ENCODE assay signal across 16 cellular contexts in the genomic region with DNA sequence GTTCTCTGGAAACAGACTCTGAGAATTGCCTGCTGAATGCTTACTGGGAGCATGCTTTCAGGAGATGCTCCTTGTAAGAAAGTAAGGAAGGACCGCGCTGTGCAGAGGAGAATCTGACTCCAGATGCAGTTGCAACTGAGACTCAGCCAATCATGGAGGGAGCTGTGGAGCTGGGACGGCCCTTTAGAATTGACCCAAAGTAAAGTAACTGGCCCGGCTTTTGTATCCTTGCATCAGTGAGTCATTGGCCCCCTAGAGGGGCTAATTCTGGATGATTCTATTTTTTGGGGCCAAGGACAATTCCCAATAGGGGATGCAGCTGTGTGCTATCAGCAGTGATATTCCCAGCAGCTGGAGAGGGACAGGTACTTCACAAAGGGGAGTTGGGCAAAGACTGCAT.
DNase-seq lines count a peak whose midpoint lies in the region; FAIRE-seq and TF ChIP-seq lines count a peak whose summit lies in the region.
"Had no signal": no experiment of that assay in that cellular context is flagged by ENCODE, and none has a peak within 500 bp of the region (broad histone marks: within the 10 kb centered on the region; RNA-seq: fewer than 3 reads in every experiment).

No MANE protein-coding gene starts in this region.

- H3K9ac ChIP-seq in BLaER1 = no peak overlapping the region
- H3K9ac ChIP-seq in H1 (replicated peaks in 1 of 4; ENCODE audit: extremely low read depth in 1 of 4, low read depth in 3 of 4, low read length in 3 of 4) = no peak overlapping the region
- no peak overlapping the region for H3K9ac ChIP-seq in mesendoderm (ENCODE audit: low read length)
- H3K9ac ChIP-seq: BLaER1 treated with 17β-estradiol and CSF1 and Interleukin-3, amounts not matched to agents 10 nM and 100 nM had no signal

- H4K20me1 ChIP-seq in BLaER1 (no peaks in the 10 kb centered on the region), H1 (replicated peaks in 1 of 2; ENCODE audit: control insufficient read depth in 1 of 2, insufficient read depth in 2 of 2, low read length in 2 of 2) (no peaks in the 10 kb centered on the region)
- H4K20me1 ChIP-seq: BLaER1 treated with 17β-estradiol and CSF1 and Interleukin-3, amounts not matched to agents 10 nM and 100 nM had no signal

- H3K36me3 ChIP-seq in BLaER1 (no peaks in the 10 kb centered on the region), H7 (replicated peaks; ENCODE audit: control insufficient read depth, insufficient read depth, low read length) (no peaks in the 10 kb centered on the region), H1 (ENCODE audit: control insufficient read depth in 2 of 4, insufficient read depth in 4 of 4, low read length in 3 of 4) (no peaks in the 10 kb centered on the region), mesendoderm (ENCODE audit: control insufficient read depth, insufficient read depth, low read length) (no peaks in the 10 kb centered on the region)
- H3K36me3 ChIP-seq: BLaER1 treated with 17β-estradiol and CSF1 and Interleukin-3, amounts not matched to agents 10 nM and 100 nM had no signal

- H2AK5ac ChIP-seq in H1 (ENCODE audit: low read depth, low read length) (no peak overlapping the region), mesendoderm (ENCODE audit: low read length) (no peak overlapping the region)

- H3K36me3 Mint-ChIP-seq in activated T-cell treated with anti-CD3 and anti-CD28 coated beads, Interleukin-2, amount 50 U/mL, for 24 hours (ENCODE audit: low read depth) = no peaks in the 10 kb centered on the region
- no peaks in the 10 kb centered on the region for H3K36me3 Mint-ChIP-seq in nephron progenitor cell (ENCODE audit: low read depth)
- H3K36me3 Mint-ChIP-seq: CD4-positive, CD25-positive, alpha-beta regulatory T cell had no signal

- H2BK12ac ChIP-seq in H1 (ENCODE audit: low read depth, low read length) = no peak overlapping the region

- no peaks in the 10 kb centered on the region for H3K9me3 ChIP-seq in BLaER1
- H3K9me3 ChIP-seq in H1 (ENCODE audit: insufficient read depth in 2 of 2, low read depth in 1 of 2, low read length in 1 of 2) = no peaks in the 10 kb centered on the region
- H3K9me3 ChIP-seq: BLaER1 treated with 17β-estradiol and CSF1 and Interleukin-3, amounts not matched to agents 10 nM and 100 nM had no signal

- H3K27ac Mint-ChIP-seq in activated T-cell treated with anti-CD3 and anti-CD28 coated beads, Interleukin-2, amount 50 U/mL, for 24 hours = no peak overlapping the region
- no peak overlapping the region for H3K27ac Mint-ChIP-seq in nephron progenitor cell
- H3K27ac Mint-ChIP-seq: CD4-positive, CD25-positive, alpha-beta regulatory T cell; HFFc6 had no signal

- H3K14ac ChIP-seq in H1 (ENCODE audit: insufficient read length) = no peak overlapping the region

- no peak overlapping the region for H2BK5ac ChIP-seq in H1 (ENCODE audit: low read depth, low read length)
- H2BK5ac ChIP-seq in mesendoderm (ENCODE audit: low read length) = no peak overlapping the region

- no peak; a peak in 1 of 4 replicates for TF ChIP-seq RAD21 in H1 (IDR thresholded peaks at IDR 0.05 in 1 of 2, conservative IDR thresholded peaks at IDR 0.05 in 1 of 2; ENCODE audit: low read depth in 2 of 2, low read length in 2 of 2)

- TF ChIP-seq POLR2A in H1 (IDR thresholded peaks at IDR 0.05; ENCODE audit: control extremely low read depth in 1 of 2, low read depth in 2 of 2, low read length in 2 of 2) = no peak

- CTCF ChIA-PET in H1 (lab: Charles Lee; ENCODE audit: partially characterized antibody) = interaction anchor here (0.6 kb wide), 1 partner anchor 808 kb away, joined by 3 read pairs; no protein-coding TSS in a partner anchor

- TF ChIP-seq CTCF in H1 (IDR thresholded peaks at IDR 0.05; ENCODE audit: control extremely low read depth in 1 of 3, insufficient read depth in 1 of 3, low read depth in 1 of 3, low read length in 3 of 3) (no peak), coronary artery (IDR thresholded peaks at IDR 0.05) (no peak), nephron progenitor cell (IDR thresholded peaks at IDR 0.05) (no peak)

- H2AFZ ChIP-seq in H1 (ENCODE audit: low read length) = no peak overlapping the region

- H3K56ac ChIP-seq in H1 (replicated peaks; ENCODE audit: insufficient read length, low read depth, low read length) (no peak overlapping the region), mesendoderm (ENCODE audit: low read length) (no peak overlapping the region)

- H4K91ac ChIP-seq in H1 (replicated peaks; ENCODE audit: insufficient read length, low read length) = no peak overlapping the region

- H3K9me3 Mint-ChIP-seq in activated T-cell treated with anti-CD3 and anti-CD28 coated beads, Interleukin-2, amount 50 U/mL, for 24 hours = no peaks in the 10 kb centered on the region
- no peaks in the 10 kb centered on the region for H3K9me3 Mint-ChIP-seq in nephron progenitor cell
- H3K9me3 Mint-ChIP-seq: CD4-positive, CD25-positive, alpha-beta regulatory T cell; HFFc6 had no signal

- H3K27ac ChIP-seq in BLaER1 (no peak overlapping the region), H1 (ENCODE audit: low read depth, low read length) (no peak overlapping the region), mesendoderm (ENCODE audit: low read depth, low read length) (no peak overlapping the region), coronary artery (no peak overlapping the region)
- H3K27ac ChIP-seq: BLaER1 treated with 17β-estradiol and CSF1 and Interleukin-3, amounts not matched to agents 10 nM and 100 nM had no signal

- no peak overlapping the region for H2BK20ac ChIP-seq in H1 (ENCODE audit: low read length)

- no peak overlapping the region for H3K4ac ChIP-seq in H1 (replicated peaks; ENCODE audit: insufficient read length, low read depth, low read length)
- H3K4ac ChIP-seq in mesendoderm (ENCODE audit: low read depth, low read length) = no peak overlapping the region

- H3K23ac ChIP-seq in H1 (ENCODE audit: insufficient read length) (no peak overlapping the region), mesendoderm (ENCODE audit: low read length) (no peak overlapping the region)

- H3K27me3 ChIP-seq in BLaER1 = no peaks in the 10 kb centered on the region
- no peaks in the 10 kb centered on the region for H3K27me3 ChIP-seq in H7 (ENCODE audit: control insufficient read depth, insufficient read depth, low read length)
- no peaks in the 10 kb centered on the region for H3K27me3 ChIP-seq in H1 (replicated peaks in 1 of 4; ENCODE audit: control insufficient read depth in 3 of 4, extremely low read depth in 1 of 4, insufficient read depth in 3 of 4, low read length in 3 of 4)
- H3K27me3 ChIP-seq in mesendoderm (ENCODE audit: insufficient read depth, low read length, poor library complexity) = no peaks in the 10 kb centered on the region
- H3K27me3 ChIP-seq: BLaER1 treated with 17β-estradiol and CSF1 and Interleukin-3, amounts not matched to agents 10 nM and 100 nM had no signal

- H2BK120ac ChIP-seq in H1 (replicated peaks; ENCODE audit: low read depth, low read length) = no peak overlapping the region
- H2BK120ac ChIP-seq in mesendoderm (ENCODE audit: low read depth, low read length) = no peak overlapping the region

- 75% methylated on average over 4 of the region's 4 CpGs; no CpG with 5 or more reads in 1 of the 2 experiments for WGBS in H1 (ENCODE audit: extremely low coverage in 1 of 2, insufficient coverage in 1 of 2, insufficient read length in 1 of 2, insufficient replicate concordance in 2 of 2, low coverage in 1 of 2, low lambda C conversion rate in 2 of 2, missing lambda C conversion rate in 1 of 2), 2 experiments
- WGBS in mesendoderm (ENCODE audit: extremely low coverage, insufficient coverage, low lambda C conversion rate) = no CpG with 5 or more reads among the region's 4 CpGs

- H3K79me1 ChIP-seq in H1 (ENCODE audit: low read depth, low read length) (no peaks in the 10 kb centered on the region), mesendoderm (ENCODE audit: low read length) (no peaks in the 10 kb centered on the region)

- TF ChIP-seq EP300 in H1 (IDR thresholded peaks at IDR 0.05; ENCODE audit: borderline replicate concordance in 1 of 2, low read depth in 2 of 2, low read length in 2 of 2) = no peak

- H3K4me3 ChIP-seq in BLaER1 (no peak overlapping the region), H7 (ENCODE audit: insufficient read depth, low read depth, low read length) (no peak overlapping the region), H1 (ENCODE audit: extremely low read depth in 1 of 4, insufficient read depth in 2 of 4, low read depth in 3 of 4, low read length in 4 of 4) (no peak overlapping the region), mesendoderm (ENCODE audit: low read length) (no peak overlapping the region), coronary artery (no peak overlapping the region)
- H3K4me3 ChIP-seq: BLaER1 treated with 17β-estradiol and CSF1 and Interleukin-3, amounts not matched to agents 10 nM and 100 nM; K562 had no signal

- no peak overlapping the region for H2BK15ac ChIP-seq in H1 (ENCODE audit: low read length)
- no peak overlapping the region for H2BK15ac ChIP-seq in mesendoderm (replicated peaks; ENCODE audit: low read depth)

- no peak overlapping the region for H4K8ac ChIP-seq in H1 (ENCODE audit: extremely low read depth, insufficient read depth, low read length)
- no peak overlapping the region for H4K8ac ChIP-seq in mesendoderm (ENCODE audit: low read depth, low read length)

- peaks cover 17% of the 10 kb centered on the region for H3K4me1 Mint-ChIP-seq in activated T-cell treated with anti-CD3 and anti-CD28 coated beads, Interleukin-2, amount 50 U/mL, for 24 hours (ENCODE audit: low read depth)
- H3K4me1 Mint-ChIP-seq in nephron progenitor cell = peaks cover under 1% of the 10 kb centered on the region

- no peak for FAIRE-seq in H1 (lab: Jason Lieb, UNC)
- FAIRE-seq: HTR-8/SVneo, K562 had no signal

- no peak overlapping the region for H3K4me3 Mint-ChIP-seq in activated T-cell treated with anti-CD3 and anti-CD28 coated beads, Interleukin-2, amount 50 U/mL, for 24 hours
- H3K4me3 Mint-ChIP-seq in nephron progenitor cell = no peak overlapping the region
- H3K4me3 Mint-ChIP-seq: CD4-positive, CD25-positive, alpha-beta regulatory T cell; HFFc6 had no signal

- POLR2A ChIA-PET in H1 (lab: Charles Lee; ENCODE audit: partially characterized antibody) = interaction anchor here (0.7 kb wide), 1 partner anchor 172 kb away, joined by 4 read pairs; no protein-coding TSS in a partner anchor

- H3K23me2 ChIP-seq in H1 (ENCODE audit: low read depth, low read length) = no peaks in the 10 kb centered on the region

- peak overlapping the region; percentile 35; the same call in 1 of the 2 replicates for H3K4me2 ChIP-seq in BLaER1
- no peak overlapping the region for H3K4me2 ChIP-seq in H1 (ENCODE audit: insufficient read depth in 1 of 2, low read depth in 2 of 2, low read length in 2 of 2)
- no peak overlapping the region for H3K4me2 ChIP-seq in mesendoderm (ENCODE audit: low read length)

- peaks cover 18% of the 10 kb centered on the region for H3K4me1 ChIP-seq in BLaER1
- H3K4me1 ChIP-seq in H1 (replicated peaks in 1 of 4; ENCODE audit: control insufficient read depth in 3 of 4, insufficient read depth in 4 of 4, low read length in 3 of 4) = peaks cover 0 to 5% (median 0%) of the 10 kb centered on the region in 4 experiments; a peak in 1 of 7 replicates
- no peaks in the 10 kb centered on the region for H3K4me1 ChIP-seq in mesendoderm (ENCODE audit: control insufficient read depth, low read depth, low read length)

- H4K5ac ChIP-seq in H1 (ENCODE audit: insufficient read length, low read depth, low read length) (no peak overlapping the region), mesendoderm (ENCODE audit: low read length) (no peak overlapping the region)

- no peaks in the 10 kb centered on the region for H3K27me3 Mint-ChIP-seq in activated T-cell treated with anti-CD3 and anti-CD28 coated beads, Interleukin-2, amount 50 U/mL, for 24 hours
- peaks cover 3% of the 10 kb centered on the region for H3K27me3 Mint-ChIP-seq in nephron progenitor cell (ENCODE audit: low read depth, poor library complexity)
- H3K27me3 Mint-ChIP-seq: CD4-positive, CD25-positive, alpha-beta regulatory T cell had no signal

- H3K79me2 ChIP-seq in H1 (ENCODE audit: control insufficient read depth in 1 of 2, insufficient read depth in 2 of 2, low read length in 2 of 2) = no peaks in the 10 kb centered on the region; a peak in 1 of 4 replicates
- no peaks in the 10 kb centered on the region for H3K79me2 ChIP-seq in mesendoderm (ENCODE audit: control insufficient read depth, insufficient read depth, low read length)

- H3K18ac ChIP-seq in H1 (ENCODE audit: extremely low read depth, low read length) (no peak overlapping the region), mesendoderm (ENCODE audit: low read length) (no peak overlapping the region)

- DNase-seq in H7 (peak; percentile 52), H1 (ENCODE audit: low read depth in 1 of 2, low spot score in 2 of 2) (peak in 1 of 2 experiments; percentile 51), mesendoderm (peak; percentile 39), coronary artery (ENCODE audit: low spot score) (no peak), nephron progenitor cell (no peak)
- no peak for DNase-seq in activated T-cell treated with anti-CD3 and anti-CD28 coated beads, Interleukin-2, amount 50 U/mL, for 24 hours
- DNase-seq: 8988T; AML-193; CD4-positive, CD25-positive, alpha-beta regulatory T cell; DMS53; HCEC 1CT; HFFc6 had no signal

Comparison
In these comparisons a context has a peak if more than half of its experiments do, and no peak if none do; other contexts are left out.
1. DNase-seq: peak in H7 (single experiment) and mesendoderm (single experiment); none in activated T-cell treated with anti-CD3 and anti-CD28 coated beads, Interleukin-2, amount 50 U/mL, for 24 hours (single experiment), coronary artery (single experiment) and nephron progenitor cell (single experiment).